11 cellular contexts compared by ENCODE assay signal in the genomic region with DNA sequence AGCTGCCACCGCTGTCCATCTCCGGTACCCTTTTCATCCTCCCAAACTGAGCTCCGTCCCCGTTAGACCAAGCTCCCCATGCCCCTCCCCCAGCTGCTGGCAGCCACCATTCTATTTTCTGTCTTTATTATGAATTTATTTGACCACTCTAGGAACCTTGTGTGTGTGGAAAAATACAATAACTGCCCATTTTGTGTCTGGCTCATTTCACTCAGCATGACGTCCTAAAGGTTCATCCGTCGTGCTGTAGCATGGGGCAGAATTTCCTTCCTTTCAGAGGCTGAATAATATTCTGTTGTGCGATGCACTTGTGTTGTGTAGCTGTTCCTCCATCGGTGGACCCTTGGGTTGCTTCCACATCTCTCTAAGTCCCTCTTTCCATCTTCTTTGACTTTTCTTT.
DNase-seq lines count a peak whose midpoint lies in the region; ATAC-seq and TF ChIP-seq lines count a peak whose summit lies in the region.
"Had no signal": no experiment of that assay in that cellular context is flagged by ENCODE, and none has a peak within 500 bp of the region (broad histone marks: within the 10 kb centered on the region; RNA-seq: fewer than 3 reads in every experiment).

No MANE protein-coding gene starts in this region.

- DNase-seq in left ventricle myocardium inferior (no peak), cardiac septum (ENCODE audit: low spot score) (no peak), vagina (ENCODE audit: extremely low spot score in 2 of 2) (no peak), GM23338 (ENCODE audit: low spot score) (no peak), psoas muscle (no peak)
- no peak for DNase-seq in activated naive CD4-positive, alpha-beta T cell treated with anti-CD3 and anti-CD28 coated beads, Interleukin-2, amount 50 U/mL, for 72 hours (ENCODE audit: low spot score in 2 of 2)
- DNase-seq in naive thymus-derived CD8-positive, alpha-beta T cell: no peak
- DNase-seq: C1 segment of cervical spinal cord, mammary epithelial cell, SW 1271 had no signal

- peaks cover 7% of the 10 kb centered on the region; the same call in 1 of the 2 replicates for H4K20me1 ChIP-seq in GM23338 (replicated peaks; ENCODE audit: insufficient read depth)

- H3K4me1 ChIP-seq in left ventricle myocardium inferior (peaks cover 87% of the 10 kb centered on the region), vagina (peaks cover 75% of the 10 kb centered on the region), GM23338 (ENCODE audit: insufficient read depth) (peaks cover 6% of the 10 kb centered on the region), psoas muscle (peaks cover 42% of the 10 kb centered on the region)

- TF ChIP-seq CTCF in left ventricle myocardium inferior (IDR thresholded peaks at IDR 0.05; ENCODE audit: borderline replicate concordance) (no peak), vagina (IDR thresholded peaks at IDR 0.05) (no peak), GM23338 (conservative IDR thresholded peaks at IDR 0.05; ENCODE audit: low read depth in 2 of 2) (no peak), psoas muscle (IDR thresholded peaks at IDR 0.05) (no peak)

- H3K27me3 ChIP-seq in left ventricle myocardium inferior (ENCODE audit: low read depth) (no peaks in the 10 kb centered on the region), vagina (no peaks in the 10 kb centered on the region), GM23338 (ENCODE audit: insufficient read depth) (no peaks in the 10 kb centered on the region), psoas muscle (ENCODE audit: insufficient read depth in 3 of 3, low read length in 2 of 3) (no peaks in the 10 kb centered on the region)

- no peaks in the 10 kb centered on the region for H3K9me2 ChIP-seq in GM23338 (ENCODE audit: insufficient read depth)

- H3K4me2 ChIP-seq in GM23338: no peak overlapping the region

- H3K4me3 Mint-ChIP-seq in naive thymus-derived CD8-positive, alpha-beta T cell: peak overlapping the region; percentile 91 to 99 (median 97)
- no peak overlapping the region for H3K4me3 Mint-ChIP-seq in GM23338

- H3K4me3 ChIP-seq in left ventricle myocardium inferior (no peak overlapping the region), vagina (no peak overlapping the region), GM23338 (no peak overlapping the region), psoas muscle (no peak overlapping the region)

- peaks cover 15% of the 10 kb centered on the region for H3K36me3 ChIP-seq in left ventricle myocardium inferior
- peaks cover 0 to 12% of the 10 kb centered on the region in 2 donors for H3K36me3 ChIP-seq in vagina
- no peaks in the 10 kb centered on the region for H3K36me3 ChIP-seq in GM23338 (ENCODE audit: insufficient read depth)
- peaks cover 0 to 17% of the 10 kb centered on the region in 2 donors for H3K36me3 ChIP-seq in psoas muscle (ENCODE audit: insufficient read depth in 1 of 2, low read depth in 1 of 2)

- intact Hi-C loops in left ventricle myocardium inferior (cut with micrococcal nuclease) (no loop called here), cardiac septum (cut with DNase I) (loop anchor here (5.0 kb wide), 1 partner anchor 72 kb away; no protein-coding TSS in a partner anchor), vagina (cut with DNase I) (no loop called here), psoas muscle (cut with DNase I) (no loop called here)

- H3K79me2 ChIP-seq in GM23338 (replicated peaks; ENCODE audit: insufficient read depth): peaks cover 63% of the 10 kb centered on the region

- H3K9me3 ChIP-seq in left ventricle myocardium inferior (replicated peaks) (no peaks in the 10 kb centered on the region), vagina (no peaks in the 10 kb centered on the region), psoas muscle (no peaks in the 10 kb centered on the region)

- no peaks in the 10 kb centered on the region for H3K27me3 Mint-ChIP-seq in naive thymus-derived CD8-positive, alpha-beta T cell
- H3K27me3 Mint-ChIP-seq in GM23338 (ENCODE audit: insufficient read depth, low read depth, poor library complexity): peaks cover 22% of the 10 kb centered on the region

- no peak for ATAC-seq in activated naive CD4-positive, alpha-beta T cell treated with anti-CD3 and anti-CD28 coated beads, Interleukin-2, amount 50 U/mL, for 72 hours
- no peak for ATAC-seq in naive thymus-derived CD8-positive, alpha-beta T cell
- ATAC-seq in GM18505 (IDR thresholded peaks at IDR 0.05; ENCODE audit: unreplicated experiment) (no peak), GM23338 (no peak), psoas muscle (no peak)

- peaks cover 14 to 32% of the 10 kb centered on the region in 2 donors for H3K36me3 Mint-ChIP-seq in activated naive CD4-positive, alpha-beta T cell treated with anti-CD3 and anti-CD28 coated beads, Interleukin-2, amount 50 U/mL, for 72 hours
- peaks cover 0 to 28% (median 3%) of the 10 kb centered on the region in 3 donors for H3K36me3 Mint-ChIP-seq in naive thymus-derived CD8-positive, alpha-beta T cell
- H3K36me3 Mint-ChIP-seq in GM23338 (ENCODE audit: low read depth): peaks cover 16% of the 10 kb centered on the region; the same call in 2 of the 3 replicates

- WGBS in psoas muscle, 3 donors: 78 to 81% (median 80%) methylated on average over 9 of the region's 9 CpGs

- H2AFZ ChIP-seq in GM23338: no peak overlapping the region

- POLR2A ChIA-PET in naive thymus-derived CD8-positive, alpha-beta T cell (lab: Charles Lee): interaction anchor here (0.7 to 74.5 kb wide), 6 partner anchors 9 to 91 kb away, joined by 3 to 5369 read pairs (median 96); no protein-coding TSS in a partner anchor

- peaks cover 67 to 99% (median 97%) of the 10 kb centered on the region in 4 donors for H3K4me1 Mint-ChIP-seq in naive thymus-derived CD8-positive, alpha-beta T cell
- peaks cover 32% of the 10 kb centered on the region for H3K4me1 Mint-ChIP-seq in GM23338

- TF ChIP-seq POLR2A in vagina (IDR thresholded peaks at IDR 0.05) (no peak), GM18505 (IDR thresholded peaks at IDR 0.05; ENCODE audit: borderline replicate concordance, extremely low read depth, insufficient read depth, insufficient read length) (no peak)

- no peaks in the 10 kb centered on the region for H3F3A ChIP-seq in GM23338 (replicated peaks; ENCODE audit: low read depth)

- H3K9me3 Mint-ChIP-seq in activated naive CD4-positive, alpha-beta T cell treated with anti-CD3 and anti-CD28 coated beads, Interleukin-2, amount 50 U/mL, for 72 hours: no peaks in the 10 kb centered on the region
- no peaks in the 10 kb centered on the region for H3K9me3 Mint-ChIP-seq in naive thymus-derived CD8-positive, alpha-beta T cell
- no peaks in the 10 kb centered on the region; the same call in 2 of the 3 replicates for H3K9me3 Mint-ChIP-seq in GM23338

- H3K27ac ChIP-seq in left ventricle myocardium inferior (replicated peaks) (peak overlapping the region; percentile 75), vagina (peak overlapping the region; percentile 90), GM23338 (ENCODE audit: low read depth) (no peak overlapping the region), psoas muscle (no peak overlapping the region)

- H3K27ac Mint-ChIP-seq in activated naive CD4-positive, alpha-beta T cell treated with anti-CD3 and anti-CD28 coated beads, Interleukin-2, amount 50 U/mL, for 72 hours: peak overlapping the region; percentile 90 to 93
- H3K27ac Mint-ChIP-seq in naive thymus-derived CD8-positive, alpha-beta T cell: peak overlapping the region; percentile 93 to 100 (median 98)
- no peak overlapping the region for H3K27ac Mint-ChIP-seq in GM23338

TF ChIP-seq in GM23338, 12 proteins besides CTCF, POLR2A, EP300 and RAD21 (continues in another document):
- no peak for TF ChIP-seq ZNF114 (CRISPR knock-in tag; IDR thresholded peaks at IDR 0.05)
- TF ChIP-seq POLR2AphosphoS5 (IDR thresholded peaks at IDR 0.05; ENCODE audit: low read depth): no peak

Comparison
In these comparisons a context has a peak if more than half of its experiments do, and no peak if none do; other contexts are left out.
1. H3K27ac ChIP-seq: peak in left ventricle myocardium inferior (single experiment) and vagina (single experiment); none in GM23338 (single experiment) and psoas muscle (single experiment).